Comparison of ENCODE assay signal across 15 cellular contexts in the genomic region with DNA sequence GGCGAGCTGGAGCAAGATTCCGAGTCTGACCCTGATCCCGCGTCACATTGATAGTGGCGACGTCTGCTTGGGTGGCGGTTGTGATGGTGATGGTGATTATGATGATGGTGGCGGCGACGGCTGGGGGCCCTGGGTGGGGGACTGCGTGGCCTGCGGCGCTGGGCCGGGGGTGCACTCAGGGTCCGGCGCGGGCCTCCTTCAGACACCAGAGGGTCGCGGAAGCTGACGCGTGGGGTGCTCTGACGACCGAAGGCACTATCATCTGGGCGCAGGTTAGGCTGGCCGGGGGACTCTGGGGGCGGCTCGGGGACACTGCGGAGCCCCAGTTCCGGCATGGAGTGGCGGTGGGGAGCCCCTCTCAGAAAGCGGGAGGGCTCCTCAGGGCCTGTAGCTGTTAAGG. TPM values are rescaled to one million over a fixed set of nuclear protein-coding genes. Genes with fewer than 3 reads are reported as not detected.
"Had no signal": no experiment of that assay in that cellular context is flagged by ENCODE, and none has a peak within 500 bp of the region (broad histone marks: within the 10 kb centered on the region; RNA-seq: fewer than 3 reads in every experiment).

No MANE protein-coding gene starts in this region.

- H3K27me3 ChIP-seq: foreskin keratinocyte, heart left ventricle, pancreas had no signal

- H3K36me3 ChIP-seq: pancreas had no signal

- H3K4me3 ChIP-seq: heart left ventricle, left ventricle myocardium inferior, pancreas had no signal

- H3K9me3 Mint-ChIP-seq: activated naive CD8-positive, alpha-beta T cell treated with anti-CD3 and anti-CD28 coated beads for 36 hours; T-helper 1 cell treated with Interleukin-12 subunit alpha and Interleukin-12 subunit beta and Interleukin-4 antibody, amounts not matched to agents 30 μg/mL and 1 μg/mL, for 36 hours had no signal

- H3K4me3 Mint-ChIP-seq: activated naive CD8-positive, alpha-beta T cell treated with anti-CD3 and anti-CD28 coated beads for 36 hours; T-helper 1 cell treated with Interleukin-12 subunit alpha and Interleukin-12 subunit beta and Interleukin-4 antibody, amounts not matched to agents 30 μg/mL and 1 μg/mL, for 36 hours had no signal

- H3K27ac Mint-ChIP-seq: activated naive CD8-positive, alpha-beta T cell treated with anti-CD3 and anti-CD28 coated beads for 36 hours; T-helper 1 cell treated with Interleukin-12 subunit alpha and Interleukin-12 subunit beta and Interleukin-4 antibody, amounts not matched to agents 30 μg/mL and 1 μg/mL, for 36 hours had no signal

- H3K27me3 Mint-ChIP-seq: activated naive CD8-positive, alpha-beta T cell treated with anti-CD3 and anti-CD28 coated beads for 36 hours had no signal

- DNase-seq: activated CD4-positive, alpha-beta T cell treated with anti-CD3 and anti-CD28 coated beads, Interleukin-2, amount 50 U/mL, for 1 hour; activated CD4-positive, CD25-positive, alpha-beta regulatory T cell; activated effector memory CD4-positive, alpha-beta T cell treated with anti-CD3 and anti-CD28 coated beads, Interleukin-2, amount 50 U/mL, for 16 hours; activated naive CD8-positive, alpha-beta T cell treated with anti-CD3 and anti-CD28 coated beads for 36 hours; anterior cingulate cortex; heart left ventricle; left ventricle myocardium inferior; mesenchymal stem cell; stimulated activated CD4-positive, alpha-beta T cell treated with anti-CD3 and anti-CD28 coated beads, Interleukin-15, amount 100 ng/mL, for 24 hours; stimulated activated CD4-positive, alpha-beta T cell treated with anti-CD3 and anti-CD28 coated beads, Interleukin-4, amount 100 ng/mL, for 24 hours; trophoblast cell had no signal

- ATAC-seq: pancreas had no signal

- H3K9me3 ChIP-seq: left ventricle myocardium inferior, pancreas had no signal

RNA-seq across cellular contexts. Expression of gene PLP2, which starts 4.2 kb away (rescaled TPM):
- polyA plus RNA-seq: neural cell had no signal
